13 cellular contexts compared by ENCODE assay signal in genomic region chr4:128306992-128307581, GRCh38. TPM values are rescaled to one million over a fixed set of nuclear protein-coding genes. Genes with fewer than 3 reads are reported as not detected.
DNase-seq lines count a peak whose midpoint lies in the region; ATAC-seq, FAIRE-seq and TF ChIP-seq lines count a peak whose summit lies in the region.
"Had no signal": no experiment of that assay in that cellular context is flagged by ENCODE, and none has a peak within 500 bp of the region (broad histone marks: within the 10 kb centered on the region; RNA-seq: fewer than 3 reads in every experiment).

No MANE protein-coding gene starts in this region.

- H3K36me3 ChIP-seq in pancreas: no peaks in the 10 kb centered on the region
- H3K36me3 ChIP-seq in brain microvascular endothelial cell (replicated peaks): no peaks in the 10 kb centered on the region
- H3K36me3 ChIP-seq: gastrocnemius medialis had no signal

- H3K9me3 ChIP-seq in pancreas: no peaks in the 10 kb centered on the region
- H3K9me3 ChIP-seq: gastrocnemius medialis had no signal

- peak in 4 of 6 donors; percentile 19 to 40 (median 29) for DNase-seq in pancreas
- DNase-seq in DMS153 (lab: John Stamatoyannopoulos, UW): no peak
- DNase-seq in HTR-8/SVneo (ENCODE audit: insufficient read length, low spot score): no peak
- DNase-seq in brain microvascular endothelial cell: no peak
- DNase-seq in NCI-H2107 (lab: John Stamatoyannopoulos, UW): no peak
- DNase-seq: anterior cingulate cortex; effector CD4-positive, alpha-beta T cell; gastrocnemius medialis; NCI-H2081 treated with DMSO at 0.1 percent for 48 hours had no signal

- intact Hi-C loops in pancreas (cut with DNase I): no loop called here

- peak overlapping the region; percentile 12 to 50 (median 28) for H3K27ac ChIP-seq in pancreas
- H3K27ac ChIP-seq in brain microvascular endothelial cell: no peak overlapping the region
- H3K27ac ChIP-seq: gastrocnemius medialis had no signal

- H3K27me3 ChIP-seq in pancreas (no peaks in the 10 kb centered on the region), brain microvascular endothelial cell (replicated peaks) (no peaks in the 10 kb centered on the region)
- H3K27me3 ChIP-seq: gastrocnemius medialis had no signal

- TF ChIP-seq CTCF in pancreas (IDR thresholded peaks at IDR 0.05): no peak
- no peak for TF ChIP-seq CTCF in brain microvascular endothelial cell (IDR thresholded peaks at IDR 0.05; ENCODE audit: low read depth, low read length, missing control alignments)

- in situ Hi-C loops in brain microvascular endothelial cell (cut with HindIII; ENCODE audit: low pct_ligation_motif_present, low sequenced_read_pairs): no loop called here

- peaks cover 34 to 54% (median 42%) of the 10 kb centered on the region in 3 donors for H3K4me1 ChIP-seq in pancreas

- WGBS in pancreas, 2 donors: 17 to 33% methylated on average over 1 of the region's 1 CpG

- FAIRE-seq in pancreas (lab: Jason Lieb, UNC): no peak
- FAIRE-seq in HTR-8/SVneo (lab: Jason Lieb, UNC): no peak

- H3K4me3 ChIP-seq in pancreas: no peak overlapping the region
- H3K4me3 ChIP-seq in brain microvascular endothelial cell (ENCODE audit: low read depth, low read length): no peak overlapping the region
- H3K4me3 ChIP-seq: gastrocnemius medialis had no signal

- peak; percentile 74 for ATAC-seq in GM19324 (IDR thresholded peaks at IDR 0.05; ENCODE audit: low FRiP score, unreplicated experiment)
- ATAC-seq in HG02642 (IDR thresholded peaks at IDR 0.05; ENCODE audit: poor library complexity, unreplicated experiment): peak; percentile 80
- peak; percentile 64 for ATAC-seq in HG03571 (IDR thresholded peaks at IDR 0.05; ENCODE audit: unreplicated experiment)
- peak; percentile 53 to 82 (median 58) for ATAC-seq in pancreas
- ATAC-seq: gastrocnemius medialis, HCT116 had no signal

RNA-seq across cellular contexts. Expression of gene PGRMC2, which starts 19.5 kb away (rescaled TPM):
- 10 to 100 TPM; 20.6 to 48.4 (median 29.9) TPM for total RNA-seq in pancreas
- 10 to 100 TPM; 14.5 to 35.8 TPM for polyA plus RNA-seq in pancreas

Comparison
In these comparisons a context has a peak if more than half of its experiments do, and no peak if none do; other contexts are left out.
1. DNase-seq: peak in pancreas (4 of 6); none in DMS153 (single experiment), HTR-8/SVneo (single experiment), brain microvascular endothelial cell (single experiment) and NCI-H2107 (single experiment).
2. Peak in every context shown above with its lines, with median percentiles within 50 percentile points of each other: ATAC-seq.